Comparison of ENCODE assay signal across 16 cellular contexts in the genomic region with DNA sequence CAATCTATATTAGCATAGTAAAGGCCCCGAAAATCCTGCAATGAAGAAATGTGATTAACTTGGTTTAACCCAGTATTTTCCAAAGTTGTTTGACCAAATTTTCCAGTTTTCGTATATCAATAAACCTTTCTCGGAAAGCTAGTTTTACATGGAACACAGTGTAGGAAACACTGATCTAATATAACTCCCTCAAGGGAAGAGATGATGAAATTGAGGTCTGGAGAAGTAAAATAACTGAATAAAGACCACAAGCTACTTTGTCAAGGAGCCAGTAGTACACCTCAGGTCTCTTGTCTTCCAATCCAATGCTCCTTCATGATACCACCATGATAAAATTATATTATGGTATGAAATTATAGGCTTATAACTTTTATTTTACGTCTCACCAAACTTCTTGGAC.
"Had no signal": no experiment of that assay in that cellular context is flagged by ENCODE, and none has a peak within 500 bp of the region (broad histone marks: within the 10 kb centered on the region; RNA-seq: fewer than 3 reads in every experiment).

No MANE protein-coding gene starts in this region.

- H3K9me3 Mint-ChIP-seq: activated naive CD8-positive, alpha-beta T cell treated with anti-CD3 and anti-CD28 coated beads, Interleukin-2, amount 10 ng/mL, durations not matched to agents 7 days and 5 days; activated T-helper 1 cell treated with anti-CD3 and anti-CD28 coated beads, Interleukin-12 subunit alpha, Interleukin-12 subunit beta, Interleukin-2, Interleukin-4 antibody, amounts not matched to agents 30 ng/mL and 10 ng/mL and 1 ng/mL, durations not matched to agents 14 hours and 24 hours and 36 hours; dendritic cell treated with granulocyte-macrophage colony-stimulating factor and Interleukin-4, amounts not matched to agents 40 ng/mL and 50 ng/mL, for 4 days; mesothelial cell of epicardium had no signal

- H3K4me3 Mint-ChIP-seq: activated naive CD8-positive, alpha-beta T cell treated with anti-CD3 and anti-CD28 coated beads, Interleukin-2, amount 10 ng/mL, durations not matched to agents 7 days and 5 days; activated T-helper 1 cell treated with anti-CD3 and anti-CD28 coated beads, Interleukin-12 subunit alpha, Interleukin-12 subunit beta, Interleukin-2, Interleukin-4 antibody, amounts not matched to agents 30 ng/mL and 10 ng/mL and 1 ng/mL, durations not matched to agents 14 hours and 24 hours and 36 hours; dendritic cell treated with granulocyte-macrophage colony-stimulating factor and Interleukin-4, amounts not matched to agents 40 ng/mL and 50 ng/mL, for 4 days; effector memory CD8-positive, alpha-beta T cell; mesothelial cell of epicardium had no signal

- H3K4me1 ChIP-seq: psoas muscle, right lobe of liver had no signal

- H3K4me1 Mint-ChIP-seq: activated naive CD8-positive, alpha-beta T cell treated with anti-CD3 and anti-CD28 coated beads, Interleukin-2, amount 10 ng/mL, durations not matched to agents 7 days and 5 days had no signal

- DNase-seq: activated CD4-positive, CD25-positive, alpha-beta regulatory T cell treated with anti-CD3 and anti-CD28 coated beads, Interleukin-2, amount 50 U/mL, for 72 hours; activated naive CD8-positive, alpha-beta T cell treated with anti-CD3 and anti-CD28 coated beads, Interleukin-2, amount 10 ng/mL, durations not matched to agents 7 days and 5 days; aorta; effector memory CD8-positive, alpha-beta T cell; lower lobe of right lung; psoas muscle; right lobe of liver; stimulated activated CD4-positive, alpha-beta T cell treated with anti-CD3 and anti-CD28 coated beads, Interleukin-12 subunit alpha, Interleukin-12 subunit beta, amount 100 ng/mL, for 4 hours; stimulated activated CD4-positive, alpha-beta T cell treated with anti-CD3 and anti-CD28 coated beads, Interleukin-2, amount 100 ng/mL, for 24 hours; tibial artery had no signal

- H3K27ac Mint-ChIP-seq: activated naive CD8-positive, alpha-beta T cell treated with anti-CD3 and anti-CD28 coated beads, Interleukin-2, amount 10 ng/mL, durations not matched to agents 7 days and 5 days; activated T-helper 1 cell treated with anti-CD3 and anti-CD28 coated beads, Interleukin-12 subunit alpha, Interleukin-12 subunit beta, Interleukin-2, Interleukin-4 antibody, amounts not matched to agents 30 ng/mL and 10 ng/mL and 1 ng/mL, durations not matched to agents 14 hours and 24 hours and 36 hours; dendritic cell treated with granulocyte-macrophage colony-stimulating factor and Interleukin-4, amounts not matched to agents 40 ng/mL and 50 ng/mL, for 4 days; effector memory CD8-positive, alpha-beta T cell; mesothelial cell of epicardium had no signal

- H3K36me3 Mint-ChIP-seq: activated naive CD8-positive, alpha-beta T cell treated with anti-CD3 and anti-CD28 coated beads, Interleukin-2, amount 10 ng/mL, durations not matched to agents 7 days and 5 days; mesothelial cell of epicardium had no signal

- H3K27me3 Mint-ChIP-seq: activated naive CD8-positive, alpha-beta T cell treated with anti-CD3 and anti-CD28 coated beads, Interleukin-2, amount 10 ng/mL, durations not matched to agents 7 days and 5 days; dendritic cell treated with granulocyte-macrophage colony-stimulating factor and Interleukin-4, amounts not matched to agents 40 ng/mL and 50 ng/mL, for 4 days had no signal

- H3K4me3 ChIP-seq: breast epithelium, lower lobe of right lung, psoas muscle, right lobe of liver, tibial artery had no signal

- ATAC-seq: effector memory CD8-positive, alpha-beta T cell; lower lobe of right lung; right lobe of liver had no signal

- H3K9me3 ChIP-seq: breast epithelium, lower lobe of right lung, psoas muscle, right lobe of liver, tibial artery, vagina had no signal

- H3K27ac ChIP-seq: epithelial cell of prostate, lower lobe of right lung, psoas muscle, right lobe of liver, vagina had no signal

- H3K27me3 ChIP-seq: breast epithelium, right lobe of liver, tibial artery, vagina had no signal

- H3K36me3 ChIP-seq: breast epithelium, lower lobe of right lung, right lobe of liver, tibial artery, vagina had no signal
